Comparison of ENCODE assay signal across 23 cellular contexts in genomic region chrX:74220277-74220676, GRCh38.
DNase-seq lines count a peak whose midpoint lies in the region; ATAC-seq, FAIRE-seq and TF ChIP-seq lines count a peak whose summit lies in the region.
"Had no signal": no experiment of that assay in that cellular context is flagged by ENCODE, and none has a peak within 500 bp of the region (broad histone marks: within the 10 kb centered on the region; RNA-seq: fewer than 3 reads in every experiment).

No MANE protein-coding gene starts in this region.

- H3K27me3 ChIP-seq in CD8-positive, alpha-beta T cell (ENCODE audit: insufficient read depth, low read length) = no peaks in the 10 kb centered on the region
- H3K27me3 ChIP-seq in H7 (ENCODE audit: control insufficient read depth, insufficient read depth, low read length) = no peaks in the 10 kb centered on the region
- H3K27me3 ChIP-seq in CD4-positive, alpha-beta memory T cell (ENCODE audit: insufficient read depth, low read length) = no peaks in the 10 kb centered on the region
- H3K27me3 ChIP-seq: BE2C had no signal

- no peaks in the 10 kb centered on the region for H3K27me3 Mint-ChIP-seq in activated CD4-positive, alpha-beta memory T cell treated with anti-CD3 and anti-CD28 coated beads for 36 hours
- H3K27me3 Mint-ChIP-seq in activated CD4-positive, alpha-beta memory T cell treated with anti-CD3 and anti-CD28 coated beads, Interleukin-2, amount 10 ng/mL, durations not matched to agents 7 days and 5 days = no peaks in the 10 kb centered on the region
- no peaks in the 10 kb centered on the region for H3K27me3 Mint-ChIP-seq in CD8-positive, alpha-beta T cell (ENCODE audit: low read depth)
- no peaks in the 10 kb centered on the region for H3K27me3 Mint-ChIP-seq in activated T-helper 1 cell treated with anti-CD3 and anti-CD28 coated beads, Interleukin-12 subunit alpha, Interleukin-12 subunit beta, Interleukin-2, Interleukin-4 antibody, amounts not matched to agents 30 ng/mL and 10 ng/mL and 1 ng/mL, durations not matched to agents 14 hours and 24 hours and 36 hours (ENCODE audit: insufficient read depth)
- H3K27me3 Mint-ChIP-seq in CD4-positive, alpha-beta memory T cell = no peaks in the 10 kb centered on the region
- H3K27me3 Mint-ChIP-seq: CD4-positive, alpha-beta T cell had no signal

- no peak for FAIRE-seq in HTR-8/SVneo (lab: Jason Lieb, UNC)
- FAIRE-seq: G401.6 had no signal

- CTCF ChIA-PET in activated CD4-positive, alpha-beta memory T cell treated with anti-CD3 and anti-CD28 coated beads for 36 hours (lab: Charles Lee) = interaction anchor here (1.2 kb wide), 1 partner anchor 9 kb away, joined by 3 read pairs; no protein-coding TSS in a partner anchor
- CTCF ChIA-PET in activated CD4-positive, alpha-beta memory T cell treated with anti-CD3 and anti-CD28 coated beads, Interleukin-2, amount 10 ng/mL, durations not matched to agents 7 days and 5 days (lab: Charles Lee) = no interaction called here
- CTCF ChIA-PET in CD8-positive, alpha-beta T cell (lab: Charles Lee) = no interaction called here
- CTCF ChIA-PET in CD4-positive, alpha-beta memory T cell (lab: Charles Lee; ENCODE audit: partially characterized antibody) = no interaction called here

- peaks cover 32% of the 10 kb centered on the region for H3K4me1 Mint-ChIP-seq in activated CD4-positive, alpha-beta memory T cell treated with anti-CD3 and anti-CD28 coated beads for 36 hours (ENCODE audit: low read depth)
- H3K4me1 Mint-ChIP-seq in activated CD4-positive, alpha-beta memory T cell treated with anti-CD3 and anti-CD28 coated beads, Interleukin-2, amount 10 ng/mL, durations not matched to agents 7 days and 5 days = peaks cover 2% of the 10 kb centered on the region
- peaks cover 11% of the 10 kb centered on the region for H3K4me1 Mint-ChIP-seq in CD8-positive, alpha-beta T cell (ENCODE audit: low read depth)
- H3K4me1 Mint-ChIP-seq in activated T-helper 1 cell treated with anti-CD3 and anti-CD28 coated beads, Interleukin-12 subunit alpha, Interleukin-12 subunit beta, Interleukin-2, Interleukin-4 antibody, amounts not matched to agents 30 ng/mL and 10 ng/mL and 1 ng/mL, durations not matched to agents 14 hours and 24 hours and 36 hours (ENCODE audit: low read depth) = peaks cover 5% of the 10 kb centered on the region
- peaks cover 0 to 8% (median 5%) of the 10 kb centered on the region in 4 donors for H3K4me1 Mint-ChIP-seq in CD4-positive, alpha-beta memory T cell

- POLR2A ChIA-PET in activated CD4-positive, alpha-beta memory T cell treated with anti-CD3 and anti-CD28 coated beads for 36 hours (lab: Charles Lee) = no interaction called here
- POLR2A ChIA-PET in activated CD4-positive, alpha-beta memory T cell treated with anti-CD3 and anti-CD28 coated beads, Interleukin-2, amount 10 ng/mL, durations not matched to agents 7 days and 5 days (lab: Charles Lee) = no interaction called here
- POLR2A ChIA-PET in CD8-positive, alpha-beta T cell (lab: Charles Lee) = no interaction called here
- POLR2A ChIA-PET in CD4-positive, alpha-beta memory T cell (lab: Charles Lee; ENCODE audit: partially characterized antibody) = no interaction called here

- H3K36me3 Mint-ChIP-seq in activated CD4-positive, alpha-beta memory T cell treated with anti-CD3 and anti-CD28 coated beads for 36 hours = peaks cover 26% of the 10 kb centered on the region
- peaks cover 49% of the 10 kb centered on the region for H3K36me3 Mint-ChIP-seq in activated CD4-positive, alpha-beta memory T cell treated with anti-CD3 and anti-CD28 coated beads, Interleukin-2, amount 10 ng/mL, durations not matched to agents 7 days and 5 days (ENCODE audit: low read depth)
- H3K36me3 Mint-ChIP-seq in CD8-positive, alpha-beta T cell = peaks cover 45% of the 10 kb centered on the region
- H3K36me3 Mint-ChIP-seq in activated T-helper 1 cell treated with anti-CD3 and anti-CD28 coated beads, Interleukin-12 subunit alpha, Interleukin-12 subunit beta, Interleukin-2, Interleukin-4 antibody, amounts not matched to agents 30 ng/mL and 10 ng/mL and 1 ng/mL, durations not matched to agents 14 hours and 24 hours and 36 hours (ENCODE audit: low read depth) = peaks cover 22% of the 10 kb centered on the region
- H3K36me3 Mint-ChIP-seq in CD4-positive, alpha-beta memory T cell = peaks cover 21 to 37% of the 10 kb centered on the region in 2 donors

- ATAC-seq in CD8-positive, alpha-beta T cell = no peak
- ATAC-seq: A549, GM23338 had no signal

- H3K27ac Mint-ChIP-seq in activated CD4-positive, alpha-beta memory T cell treated with anti-CD3 and anti-CD28 coated beads for 36 hours = peak overlapping the region; percentile 63
- no peak overlapping the region for H3K27ac Mint-ChIP-seq in activated CD4-positive, alpha-beta memory T cell treated with anti-CD3 and anti-CD28 coated beads, Interleukin-2, amount 10 ng/mL, durations not matched to agents 7 days and 5 days
- peak overlapping the region; percentile 1 for H3K27ac Mint-ChIP-seq in CD8-positive, alpha-beta T cell
- H3K27ac Mint-ChIP-seq in activated T-helper 1 cell treated with anti-CD3 and anti-CD28 coated beads, Interleukin-12 subunit alpha, Interleukin-12 subunit beta, Interleukin-2, Interleukin-4 antibody, amounts not matched to agents 30 ng/mL and 10 ng/mL and 1 ng/mL, durations not matched to agents 14 hours and 24 hours and 36 hours = peak overlapping the region; percentile 5
- no peak overlapping the region for H3K27ac Mint-ChIP-seq in CD4-positive, alpha-beta memory T cell
- H3K27ac Mint-ChIP-seq: CD4-positive, alpha-beta T cell; GM23338; HFFc6 had no signal

- no peak overlapping the region for H3K27ac ChIP-seq in CD8-positive, alpha-beta T cell (ENCODE audit: low read depth, low read length)
- no peak overlapping the region for H3K27ac ChIP-seq in CD4-positive, alpha-beta memory T cell (ENCODE audit: low read depth, low read length)
- H3K27ac ChIP-seq: A549; BLaER1 treated with 17β-estradiol and CSF1 and Interleukin-3, amounts not matched to agents 10 nM and 100 nM had no signal

- intact Hi-C loops in activated CD4-positive, alpha-beta memory T cell treated with anti-CD3 and anti-CD28 coated beads for 36 hours (cut with micrococcal nuclease) = loop anchor here (5.0 to 10.0 kb wide), 2 partner anchors 125 to 322 kb away; no protein-coding TSS in a partner anchor
- intact Hi-C loops in CD8-positive, alpha-beta T cell (cut with DNase I, micrococcal nuclease) = no loop called here
- intact Hi-C loops in activated T-helper 1 cell treated with anti-CD3 and anti-CD28 coated beads, Interleukin-12 subunit alpha, Interleukin-12 subunit beta, Interleukin-2, Interleukin-4 antibody, amounts not matched to agents 30 ng/mL and 10 ng/mL and 1 ng/mL, durations not matched to agents 14 hours and 24 hours and 36 hours (cut with micrococcal nuclease) = no loop called here
- intact Hi-C loops in CD4-positive, alpha-beta memory T cell (cut with micrococcal nuclease) = no loop called here

- no peaks in the 10 kb centered on the region for H3K9me3 ChIP-seq in CD8-positive, alpha-beta T cell (ENCODE audit: low read length)
- H3K9me3 ChIP-seq in CD4-positive, alpha-beta memory T cell (ENCODE audit: control insufficient read depth in 1 of 2, low read length in 2 of 2) = no peaks in the 10 kb centered on the region
- H3K9me3 ChIP-seq: BE2C, Caco-2, HAP-1 had no signal

- H3K36me3 ChIP-seq in CD8-positive, alpha-beta T cell (ENCODE audit: insufficient read depth, low read length) = peaks cover 4% of the 10 kb centered on the region
- H3K36me3 ChIP-seq in H7 (replicated peaks; ENCODE audit: control insufficient read depth, insufficient read depth, low read length) = no peaks in the 10 kb centered on the region; the same call in 1 of the 2 replicates
- peaks cover 6% of the 10 kb centered on the region for H3K36me3 ChIP-seq in CD4-positive, alpha-beta memory T cell (ENCODE audit: insufficient read depth, low read length)
- H3K36me3 ChIP-seq: BE2C had no signal

- no peak for TF ChIP-seq CTCF in CD8-positive, alpha-beta T cell (IDR thresholded peaks at IDR 0.05)

- no peak for DNase-seq in activated CD4-positive, alpha-beta memory T cell treated with anti-CD3 and anti-CD28 coated beads for 36 hours
- no peak for DNase-seq in activated CD4-positive, alpha-beta memory T cell treated with anti-CD3 and anti-CD28 coated beads, Interleukin-2, amount 10 ng/mL, durations not matched to agents 7 days and 5 days
- DNase-seq in CD8-positive, alpha-beta T cell = no peak
- DNase-seq in activated T-helper 1 cell treated with anti-CD3 and anti-CD28 coated beads, Interleukin-12 subunit alpha, Interleukin-12 subunit beta, Interleukin-2, Interleukin-4 antibody, amounts not matched to agents 30 ng/mL and 10 ng/mL and 1 ng/mL, durations not matched to agents 14 hours and 24 hours and 36 hours (ENCODE audit: low spot score) = no peak
- DNase-seq in amniotic epithelial cell (ENCODE audit: low read depth) (peak; percentile 25), H7 (no peak), HTR-8/SVneo (ENCODE audit: insufficient read length, low spot score) (no peak)
- DNase-seq in CD4-positive, alpha-beta memory T cell = no peak
- DNase-seq: 8988T; ACHN; AML-193; BE2C; Caco-2; CD4-positive, alpha-beta T cell; DMS153; DND-41; HFFc6 had no signal

- H3K4me3 ChIP-seq in CD8-positive, alpha-beta T cell (ENCODE audit: low read depth, low read length) = no peak overlapping the region
- no peak overlapping the region for H3K4me3 ChIP-seq in H7 (ENCODE audit: insufficient read depth, low read depth, low read length)
- H3K4me3 ChIP-seq in CD4-positive, alpha-beta memory T cell (ENCODE audit: low read length in 2 of 2) = no peak overlapping the region
- H3K4me3 ChIP-seq: A549; BLaER1 treated with 17β-estradiol and CSF1 and Interleukin-3, amounts not matched to agents 10 nM and 100 nM; GM23338; HAP-1 had no signal

- no peaks in the 10 kb centered on the region for H3K4me1 ChIP-seq in CD8-positive, alpha-beta T cell (ENCODE audit: insufficient read depth, low read length)
- H3K4me1 ChIP-seq in CD4-positive, alpha-beta memory T cell (ENCODE audit: insufficient read depth, low read length) = no peaks in the 10 kb centered on the region
- H3K4me1 ChIP-seq: A549; BE2C; BLaER1 treated with 17β-estradiol and CSF1 and Interleukin-3, amounts not matched to agents 10 nM and 100 nM; Caco-2; HAP-1 had no signal

- no peak overlapping the region for H3K4me3 Mint-ChIP-seq in activated CD4-positive, alpha-beta memory T cell treated with anti-CD3 and anti-CD28 coated beads for 36 hours
- no peak overlapping the region for H3K4me3 Mint-ChIP-seq in activated CD4-positive, alpha-beta memory T cell treated with anti-CD3 and anti-CD28 coated beads, Interleukin-2, amount 10 ng/mL, durations not matched to agents 7 days and 5 days
- no peak overlapping the region for H3K4me3 Mint-ChIP-seq in CD8-positive, alpha-beta T cell
- no peak overlapping the region for H3K4me3 Mint-ChIP-seq in activated T-helper 1 cell treated with anti-CD3 and anti-CD28 coated beads, Interleukin-12 subunit alpha, Interleukin-12 subunit beta, Interleukin-2, Interleukin-4 antibody, amounts not matched to agents 30 ng/mL and 10 ng/mL and 1 ng/mL, durations not matched to agents 14 hours and 24 hours and 36 hours
- H3K4me3 Mint-ChIP-seq in CD4-positive, alpha-beta memory T cell = peak overlapping the region in 1 of 8 donors; percentile 72
- H3K4me3 Mint-ChIP-seq: CD14-positive monocyte; CD4-positive, alpha-beta T cell; GM23338; HFFc6 had no signal

- no peaks in the 10 kb centered on the region for H3K9me3 Mint-ChIP-seq in activated CD4-positive, alpha-beta memory T cell treated with anti-CD3 and anti-CD28 coated beads for 36 hours
- H3K9me3 Mint-ChIP-seq in activated CD4-positive, alpha-beta memory T cell treated with anti-CD3 and anti-CD28 coated beads, Interleukin-2, amount 10 ng/mL, durations not matched to agents 7 days and 5 days = no peaks in the 10 kb centered on the region
- H3K9me3 Mint-ChIP-seq in CD8-positive, alpha-beta T cell = no peaks in the 10 kb centered on the region
- H3K9me3 Mint-ChIP-seq in activated T-helper 1 cell treated with anti-CD3 and anti-CD28 coated beads, Interleukin-12 subunit alpha, Interleukin-12 subunit beta, Interleukin-2, Interleukin-4 antibody, amounts not matched to agents 30 ng/mL and 10 ng/mL and 1 ng/mL, durations not matched to agents 14 hours and 24 hours and 36 hours = no peaks in the 10 kb centered on the region
- peaks cover 0 to 3% (median 0%) of the 10 kb centered on the region in 8 donors for H3K9me3 Mint-ChIP-seq in CD4-positive, alpha-beta memory T cell
- H3K9me3 Mint-ChIP-seq: CD4-positive, alpha-beta T cell; GM23338; HFFc6 had no signal

Comparison
In these comparisons a context has a peak if more than half of its experiments do, and no peak if none do; other contexts are left out.
1. H3K27ac Mint-ChIP-seq: peak in activated CD4-positive, alpha-beta memory T cell treated with anti-CD3 and anti-CD28 coated beads for 36 hours (single experiment), CD8-positive, alpha-beta T cell (single experiment) and activated T-helper 1 cell treated with anti-CD3 and anti-CD28 coated beads, Interleukin-12 subunit alpha, Interleukin-12 subunit beta, Interleukin-2, Interleukin-4 antibody, amounts not matched to agents 30 ng/mL and 10 ng/mL and 1 ng/mL, durations not matched to agents 14 hours and 24 hours and 36 hours (single experiment); none in activated CD4-positive, alpha-beta memory T cell treated with anti-CD3 and anti-CD28 coated beads, Interleukin-2, amount 10 ng/mL, durations not matched to agents 7 days and 5 days (single experiment) and CD4-positive, alpha-beta memory T cell (0 of 7).